Comparison of ENCODE assay signal across 9 cellular contexts in the genomic region with DNA sequence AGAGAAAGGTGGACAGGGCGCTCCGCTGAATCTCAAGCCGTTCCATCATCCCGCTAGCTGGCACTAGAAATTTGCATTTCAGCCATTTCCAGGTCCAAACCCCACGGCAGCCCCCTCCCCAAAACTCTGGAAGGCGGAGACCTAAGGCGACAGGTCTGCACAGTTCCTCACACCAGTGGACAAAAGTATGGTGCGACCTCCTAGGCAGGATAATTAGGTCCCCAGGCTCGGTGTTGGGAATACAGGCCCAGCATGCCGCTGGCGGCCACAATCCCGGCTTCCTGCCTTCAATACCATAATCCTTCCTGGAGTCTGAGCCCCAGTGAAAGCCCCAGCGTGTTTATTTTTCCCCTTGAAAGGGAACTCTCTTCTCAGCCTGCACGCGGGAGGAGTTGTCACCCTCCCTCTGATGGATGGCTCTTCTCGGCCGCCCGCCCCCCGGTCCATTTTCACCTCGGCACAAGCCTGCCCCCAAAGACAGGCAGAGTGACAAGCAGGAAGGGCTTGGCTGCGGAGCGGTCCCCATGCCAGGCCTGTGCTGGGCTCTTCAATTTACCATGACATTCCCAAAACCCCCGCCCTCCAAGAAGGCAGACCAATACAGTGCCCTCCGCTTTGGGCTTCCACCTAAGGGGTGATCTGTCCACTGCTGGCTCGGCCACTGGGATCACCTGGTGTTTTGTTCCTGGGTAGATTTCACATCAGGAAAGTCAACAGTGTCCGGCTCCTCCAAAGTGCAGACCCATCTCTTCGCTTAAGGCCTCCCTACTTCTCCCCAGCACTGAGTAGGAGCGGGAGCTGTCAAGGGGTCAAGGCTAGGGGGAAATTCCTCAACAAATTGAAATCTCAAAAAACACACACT. TPM values are rescaled to one million over a fixed set of nuclear protein-coding genes. Genes with fewer than 3 reads are reported as not detected.
DNase-seq lines count a peak whose midpoint lies in the region; ATAC-seq, FAIRE-seq and TF ChIP-seq lines count a peak whose summit lies in the region.
"Had no signal": no experiment of that assay in that cellular context is flagged by ENCODE, and none has a peak within 500 bp of the region (broad histone marks: within the 10 kb centered on the region; RNA-seq: fewer than 3 reads in every experiment).

No MANE protein-coding gene starts in this region.

- H3K4me2 ChIP-seq in keratinocyte (ENCODE audit: control insufficient read depth, extremely low read depth, insufficient read depth, low read depth, low read length), result peak overlapping the region; percentile 98

- TF ChIP-seq CTCF in keratinocyte (optimal IDR thresholded peaks at IDR 0.05 in 1 of 3, IDR thresholded peaks at IDR 0.05 in 1 of 3, conservative IDR thresholded peaks at IDR 0.05 in 1 of 3; ENCODE audit: extremely low read depth in 1 of 3, insufficient read depth in 2 of 3, low read length in 3 of 3) (peak in 1 of 3 experiments; percentile 12), BE2C (IDR thresholded peaks at IDR 0.05; ENCODE audit: low read depth, low read length) (no peak)

- H3K27me3 ChIP-seq in HAP-1 (ENCODE audit: low read depth) (no peaks in the 10 kb centered on the region), keratinocyte (ENCODE audit: control insufficient read depth, extremely low read depth, insufficient read depth, low read length) (no peaks in the 10 kb centered on the region), BE2C (peaks cover 22% of the 10 kb centered on the region)

- H3K9me3 ChIP-seq in HAP-1 (no peaks in the 10 kb centered on the region), keratinocyte (ENCODE audit: control insufficient read depth, low read depth, low read length) (no peaks in the 10 kb centered on the region), BE2C (no peaks in the 10 kb centered on the region)

- no peak for FAIRE-seq in keratinocyte (lab: Jason Lieb, UNC)

- H4K20me1 ChIP-seq in keratinocyte (ENCODE audit: control insufficient read depth, extremely low read depth, insufficient read depth, low read length), result no peaks in the 10 kb centered on the region

- dilution Hi-C loops in keratinocyte (cut with MboI; ENCODE audit: extremely low pct_ligation_motif_present, low sequenced_read_pairs), result no loop called here

- peaks cover 35% of the 10 kb centered on the region for H3K36me3 ChIP-seq in HAP-1 (replicated peaks)
- no peaks in the 10 kb centered on the region for H3K36me3 ChIP-seq in keratinocyte (ENCODE audit: control insufficient read depth in 2 of 2, extremely low read depth in 1 of 2, insufficient read depth in 2 of 2, low read length in 2 of 2)
- H3K36me3 ChIP-seq in BE2C, result no peaks in the 10 kb centered on the region

- peak overlapping the region; percentile 88 for H3K9ac ChIP-seq in keratinocyte (ENCODE audit: control insufficient read depth, extremely low read depth, insufficient read depth, low read length)

- H2AFZ ChIP-seq in keratinocyte (ENCODE audit: control insufficient read depth, low read length), result peak overlapping the region; percentile 69

- peak overlapping the region; percentile 92 for H3K27ac ChIP-seq in keratinocyte (ENCODE audit: control insufficient read depth, insufficient read depth, low read length)

- H3K4me3 ChIP-seq in HAP-1 (peak overlapping the region; percentile 91), keratinocyte (ENCODE audit: control insufficient read depth in 2 of 3, extremely low read depth in 1 of 3, insufficient read depth in 2 of 3, low read depth in 1 of 3, low read length in 3 of 3) (peak overlapping the region; percentile 77 to 91 (median 84)), BE2C (ENCODE audit: low read depth, low read length) (no peak overlapping the region)

- H3K79me2 ChIP-seq in keratinocyte (ENCODE audit: control insufficient read depth, insufficient read depth, low read length), result peaks cover 60% of the 10 kb centered on the region

- no peak for ATAC-seq in HG03135 (IDR thresholded peaks at IDR 0.05; ENCODE audit: unreplicated experiment)

- H3K4me1 ChIP-seq in HAP-1, result peaks cover 31% of the 10 kb centered on the region
- H3K4me1 ChIP-seq in keratinocyte (ENCODE audit: control insufficient read depth, extremely low read depth, insufficient read depth, low read length), result peaks cover 55% of the 10 kb centered on the region
- no peaks in the 10 kb centered on the region for H3K4me1 ChIP-seq in BE2C

- DNase-seq in HAP-1 (ENCODE audit: low spot score in 2 of 2) (peak; percentile 84 to 89), T47D (ENCODE audit: low read depth in 1 of 2, low spot score in 1 of 2) (peak; percentile 30 to 31), keratinocyte (ENCODE audit: low read depth, low spot score) (no peak), putamen (ENCODE audit: low spot score) (peak; percentile 77), NOMO-1 treated with DMSO at 0.1 percent for 48 hours (lab: John Stamatoyannopoulos, UW; ENCODE audit: unreplicated experiment) (no peak), HK-2 (ENCODE audit: unreplicated experiment) (no peak), BE2C (no peak)
- DNase-seq: stimulated activated CD4-positive, alpha-beta T cell treated with anti-CD3 and anti-CD28 coated beads, Interleukin-2, amount 100 ng/mL, for 48 hours had no signal

- in situ Hi-C loops in HAP-1 (cut with MboI; ENCODE audit: low sequenced_read_pairs) (no loop called here), T47D (cut with HindIII; ENCODE audit: low pct_unique_long_range_greater_than_20kb, low sequenced_read_pairs) (no loop called here)

- no peaks in the 10 kb centered on the region for H3K9me1 ChIP-seq in keratinocyte (ENCODE audit: control insufficient read depth, extremely low read depth, insufficient read depth, low read length)

RNA-seq across cellular contexts. Expression of a gene that starts 2.2 kb away (rescaled TPM):
- 12.8 to 23.9 TPM (median 20.6 TPM) in 3 replicates for polyA plus RNA-seq in keratinocyte
- 6.3 TPM for polyA plus RNA-seq in keratinocyte (2011; ENCODE audit: low read depth)
- polyA plus RNA-seq in keratinocyte (2011; cell fraction: cytosol; rRNA removed), result 8.7 and 11.5 TPM in 2 replicates
- polyA plus RNA-seq in keratinocyte (2011; cell fraction: nucleus; rRNA removed), result 32.6 and 34.4 TPM in 2 replicates
- 9.7 and 18.6 TPM in 2 replicates for polyA plus RNA-seq in keratinocyte (2012; ENCODE audit: low replicate concordance)
- polyA minus RNA-seq in keratinocyte, result 23.8 to 54.9 TPM (median 29.1 TPM) in 3 replicates
- polyA minus RNA-seq in keratinocyte (2011; cell fraction: cytosol; rRNA and poly(A)+ RNA removed), result 15.2 TPM
- 30.7 and 43.7 TPM in 2 replicates for polyA minus RNA-seq in keratinocyte (2011; cell fraction: nucleus; rRNA and poly(A)+ RNA removed)
- polyA plus RNA-seq in BE2C (2012; ENCODE audit: insufficient read depth, insufficient read length, low read depth), result 0.77 TPM

Comparison
In these comparisons a context has a peak if more than half of its experiments do, and no peak if none do; other contexts are left out.
1. DNase-seq: peak in HAP-1 (2 of 2), T47D (2 of 2) and putamen (single experiment); none in keratinocyte (single experiment), NOMO-1 treated with DMSO at 0.1 percent for 48 hours (single experiment), HK-2 (single experiment) and BE2C (single experiment).